In genomic region chr7:10557375-10557774, GRCh38 we compare ENCODE assay signal across 38 cellular contexts.
"Had no signal": no experiment of that assay in that cellular context is flagged by ENCODE, and none has a peak within 500 bp of the region (broad histone marks: within the 10 kb centered on the region; RNA-seq: fewer than 3 reads in every experiment).

No MANE protein-coding gene starts in this region.

- H3K27me3 ChIP-seq: adrenal gland, ascending aorta, body of pancreas, brain microvascular endothelial cell, breast epithelium, cardiac muscle cell had no signal

- ATAC-seq: activated naive CD4-positive, alpha-beta T cell treated with anti-CD3 and anti-CD28 coated beads, Interleukin-2, amount 50 U/mL, for 72 hours; activated naive CD8-positive, alpha-beta T cell treated with anti-CD3 and anti-CD28 coated beads, Interleukin-2, amount 50 U/mL, for 24 hours; activated T-cell treated with anti-CD3 and anti-CD28 coated beads, Interleukin-2, amount 50 U/mL, for 4 hours; activated T-cell treated with anti-CD3 and anti-CD28 coated beads, Interleukin-2, amount 50 U/mL, for 72 hours; activated T-helper 17 cell treated with anti-CD3 and anti-CD28 coated beads, Interleukin-2, amount 50 U/mL, for 72 hours; body of pancreas had no signal

- H3K27ac Mint-ChIP-seq: activated naive CD4-positive, alpha-beta T cell treated with anti-CD3 and anti-CD28 coated beads for 36 hours; activated naive CD4-positive, alpha-beta T cell treated with anti-CD3 and anti-CD28 coated beads, Interleukin-2, amount 10 ng/mL, durations not matched to agents 7 days and 5 days; activated naive CD4-positive, alpha-beta T cell treated with anti-CD3 and anti-CD28 coated beads, Interleukin-2, amount 50 U/mL, for 24 hours; activated naive CD4-positive, alpha-beta T cell treated with anti-CD3 and anti-CD28 coated beads, Interleukin-2, amount 50 U/mL, for 72 hours; activated naive CD8-positive, alpha-beta T cell; activated naive CD8-positive, alpha-beta T cell treated with anti-CD3 and anti-CD28 coated beads for 36 hours; activated naive CD8-positive, alpha-beta T cell treated with anti-CD3 and anti-CD28 coated beads, Interleukin-2, amount 10 ng/mL, durations not matched to agents 7 days and 5 days; activated naive CD8-positive, alpha-beta T cell treated with anti-CD3 and anti-CD28 coated beads, Interleukin-2, amount 50 U/mL, for 24 hours; activated T-cell treated with anti-CD3 and anti-CD28 coated beads, Interleukin-2, amount 50 U/mL, for 24 hours; activated T-cell treated with anti-CD3 and anti-CD28 coated beads, Interleukin-2, amount 50 U/mL, for 72 hours; activated T-helper 1 cell treated with anti-CD3 and anti-CD28 coated beads, Interleukin-12 subunit alpha, Interleukin-12 subunit beta, Interleukin-2, Interleukin-4 antibody, amounts not matched to agents 30 ng/mL and 10 ng/mL and 1 ng/mL, durations not matched to agents 14 hours and 24 hours and 36 hours; activated T-helper 17 cell treated with anti-CD3 and anti-CD28 coated beads, Interleukin-2, amount 50 U/mL, for 72 hours; activated T-helper 2 cell treated with anti-CD3 and anti-CD28 coated beads, Interferon-gamma antibody, Interleukin-2, Interleukin-4, amounts not matched to agents 10 μg/mL and 5 μg/mL and 100 μg/mL, durations not matched to agents 14 hours and 24 hours and 36 hours; brain had no signal

- H3K27ac ChIP-seq: adrenal gland, ascending aorta, body of pancreas, brain microvascular endothelial cell, breast epithelium, cardiac muscle cell had no signal

- H3K4me3 Mint-ChIP-seq: activated naive CD4-positive, alpha-beta T cell treated with anti-CD3 and anti-CD28 coated beads for 36 hours; activated naive CD4-positive, alpha-beta T cell treated with anti-CD3 and anti-CD28 coated beads, Interleukin-2, amount 10 ng/mL, durations not matched to agents 7 days and 5 days; activated naive CD4-positive, alpha-beta T cell treated with anti-CD3 and anti-CD28 coated beads, Interleukin-2, amount 50 U/mL, for 24 hours; activated naive CD8-positive, alpha-beta T cell; activated naive CD8-positive, alpha-beta T cell treated with anti-CD3 and anti-CD28 coated beads for 36 hours; activated naive CD8-positive, alpha-beta T cell treated with anti-CD3 and anti-CD28 coated beads, Interleukin-2, amount 10 ng/mL, durations not matched to agents 7 days and 5 days; activated naive CD8-positive, alpha-beta T cell treated with anti-CD3 and anti-CD28 coated beads, Interleukin-2, amount 50 U/mL, for 24 hours; activated T-cell treated with anti-CD3 and anti-CD28 coated beads, Interleukin-2, amount 50 U/mL, for 24 hours; activated T-cell treated with anti-CD3 and anti-CD28 coated beads, Interleukin-2, amount 50 U/mL, for 4 hours; activated T-cell treated with anti-CD3 and anti-CD28 coated beads, Interleukin-2, amount 50 U/mL, for 72 hours; activated T-helper 1 cell treated with anti-CD3 and anti-CD28 coated beads, Interleukin-12 subunit alpha, Interleukin-12 subunit beta, Interleukin-2, Interleukin-4 antibody, amounts not matched to agents 30 ng/mL and 10 ng/mL and 1 ng/mL, durations not matched to agents 14 hours and 24 hours and 36 hours; activated T-helper 17 cell treated with anti-CD3 and anti-CD28 coated beads, Interleukin-2, amount 50 U/mL, for 72 hours; brain; central memory CD8-positive, alpha-beta T cell had no signal

- H3K9me3 ChIP-seq: adrenal gland, ascending aorta, body of pancreas, breast epithelium had no signal

- H3K9me3 Mint-ChIP-seq: activated naive CD4-positive, alpha-beta T cell treated with anti-CD3 and anti-CD28 coated beads for 36 hours; activated naive CD4-positive, alpha-beta T cell treated with anti-CD3 and anti-CD28 coated beads, Interleukin-2, amount 10 ng/mL, durations not matched to agents 7 days and 5 days; activated naive CD4-positive, alpha-beta T cell treated with anti-CD3 and anti-CD28 coated beads, Interleukin-2, amount 50 U/mL, for 24 hours; activated naive CD4-positive, alpha-beta T cell treated with anti-CD3 and anti-CD28 coated beads, Interleukin-2, amount 50 U/mL, for 72 hours; activated naive CD8-positive, alpha-beta T cell treated with anti-CD3 and anti-CD28 coated beads for 36 hours; activated naive CD8-positive, alpha-beta T cell treated with anti-CD3 and anti-CD28 coated beads, Interleukin-2, amount 50 U/mL, for 24 hours; activated T-cell treated with anti-CD3 and anti-CD28 coated beads, Interleukin-2, amount 50 U/mL, for 24 hours; activated T-cell treated with anti-CD3 and anti-CD28 coated beads, Interleukin-2, amount 50 U/mL, for 72 hours; activated T-helper 1 cell treated with anti-CD3 and anti-CD28 coated beads, Interleukin-12 subunit alpha, Interleukin-12 subunit beta, Interleukin-2, Interleukin-4 antibody, amounts not matched to agents 30 ng/mL and 10 ng/mL and 1 ng/mL, durations not matched to agents 14 hours and 24 hours and 36 hours; activated T-helper 17 cell treated with anti-CD3 and anti-CD28 coated beads, Interleukin-2, amount 50 U/mL, for 72 hours; activated T-helper 2 cell treated with anti-CD3 and anti-CD28 coated beads, Interferon-gamma antibody, Interleukin-2, Interleukin-4, amounts not matched to agents 10 μg/mL and 5 μg/mL and 100 μg/mL, durations not matched to agents 14 hours and 24 hours and 36 hours; brain; central memory CD8-positive, alpha-beta T cell had no signal

- H3K4me1 Mint-ChIP-seq: activated naive CD4-positive, alpha-beta T cell treated with anti-CD3 and anti-CD28 coated beads, Interleukin-2, amount 10 ng/mL, durations not matched to agents 7 days and 5 days; activated naive CD4-positive, alpha-beta T cell treated with anti-CD3 and anti-CD28 coated beads, Interleukin-2, amount 50 U/mL, for 24 hours; activated naive CD8-positive, alpha-beta T cell treated with anti-CD3 and anti-CD28 coated beads for 36 hours; activated naive CD8-positive, alpha-beta T cell treated with anti-CD3 and anti-CD28 coated beads, Interleukin-2, amount 10 ng/mL, durations not matched to agents 7 days and 5 days; activated naive CD8-positive, alpha-beta T cell treated with anti-CD3 and anti-CD28 coated beads, Interleukin-2, amount 50 U/mL, for 24 hours; activated T-helper 17 cell treated with anti-CD3 and anti-CD28 coated beads, Interleukin-2, amount 50 U/mL, for 72 hours; brain; central memory CD8-positive, alpha-beta T cell had no signal

- H3K36me3 Mint-ChIP-seq: activated naive CD4-positive, alpha-beta T cell treated with anti-CD3 and anti-CD28 coated beads, Interleukin-2, amount 10 ng/mL, durations not matched to agents 7 days and 5 days; activated naive CD4-positive, alpha-beta T cell treated with anti-CD3 and anti-CD28 coated beads, Interleukin-2, amount 50 U/mL, for 24 hours; activated naive CD4-positive, alpha-beta T cell treated with anti-CD3 and anti-CD28 coated beads, Interleukin-2, amount 50 U/mL, for 72 hours; activated naive CD8-positive, alpha-beta T cell; activated naive CD8-positive, alpha-beta T cell treated with anti-CD3 and anti-CD28 coated beads for 36 hours; activated naive CD8-positive, alpha-beta T cell treated with anti-CD3 and anti-CD28 coated beads, Interleukin-2, amount 10 ng/mL, durations not matched to agents 7 days and 5 days; brain had no signal

- H3K36me3 ChIP-seq: adrenal gland, ascending aorta, brain microvascular endothelial cell, breast epithelium, cardiac muscle cell had no signal

- H3K27me3 Mint-ChIP-seq: activated naive CD4-positive, alpha-beta T cell treated with anti-CD3 and anti-CD28 coated beads, Interleukin-2, amount 10 ng/mL, durations not matched to agents 7 days and 5 days; activated naive CD8-positive, alpha-beta T cell; activated naive CD8-positive, alpha-beta T cell treated with anti-CD3 and anti-CD28 coated beads for 36 hours; activated naive CD8-positive, alpha-beta T cell treated with anti-CD3 and anti-CD28 coated beads, Interleukin-2, amount 10 ng/mL, durations not matched to agents 7 days and 5 days; activated naive CD8-positive, alpha-beta T cell treated with anti-CD3 and anti-CD28 coated beads, Interleukin-2, amount 50 U/mL, for 24 hours; activated T-cell treated with anti-CD3 and anti-CD28 coated beads, Interleukin-2, amount 50 U/mL, for 24 hours; activated T-helper 17 cell treated with anti-CD3 and anti-CD28 coated beads, Interleukin-2, amount 50 U/mL, for 72 hours; brain; central memory CD8-positive, alpha-beta T cell had no signal

- H3K4me1 ChIP-seq: adrenal gland, ascending aorta, body of pancreas, breast epithelium had no signal

- DNase-seq: activated effector memory CD4-positive, alpha-beta T cell treated with anti-CD3 and anti-CD28 coated beads, Interleukin-2, amount 50 U/mL, for 16 hours; activated effector memory CD4-positive, alpha-beta T cell treated with Interleukin-2 at 50 U/mL for 16 hours; activated gamma-delta T cell; activated naive CD4-positive, alpha-beta T cell; activated naive CD4-positive, alpha-beta T cell treated with anti-CD3 and anti-CD28 coated beads for 36 hours; activated naive CD4-positive, alpha-beta T cell treated with anti-CD3 and anti-CD28 coated beads, Interleukin-2, amount 10 ng/mL, durations not matched to agents 7 days and 5 days; activated naive CD4-positive, alpha-beta T cell treated with anti-CD3 and anti-CD28 coated beads, Interleukin-2, amount 50 U/mL, for 16 hours; activated naive CD4-positive, alpha-beta T cell treated with Interleukin-2 at 50 U/mL for 16 hours; activated naive CD8-positive, alpha-beta T cell treated with anti-CD3 and anti-CD28 coated beads for 36 hours; activated naive CD8-positive, alpha-beta T cell treated with anti-CD3 and anti-CD28 coated beads, Interleukin-2, amount 10 ng/mL, durations not matched to agents 7 days and 5 days; activated naive CD8-positive, alpha-beta T cell treated with anti-CD3 and anti-CD28 coated beads, Interleukin-2, amount 50 U/mL, for 24 hours; activated T-cell treated with anti-CD3 and anti-CD28 coated beads for 4 hours; activated T-cell treated with anti-CD3 and anti-CD28 coated beads, Interleukin-2, amount 50 U/mL, for 1 hour; activated T-cell treated with anti-CD3 and anti-CD28 coated beads, Interleukin-2, amount 50 U/mL, for 24 hours; activated T-cell treated with anti-CD3 and anti-CD28 coated beads, Interleukin-2, amount 50 U/mL, for 4 hours; activated T-cell treated with anti-CD3 and anti-CD28 coated beads, Interleukin-2, amount 50 U/mL, for 48 hours; activated T-cell treated with anti-CD3 and anti-CD28 coated beads, Interleukin-2, amount 50 U/mL, for 72 hours; adrenal gland; amniotic stem cell; amygdala; anterior cingulate cortex; aorta; body of pancreas; brain microvascular endothelial cell; caudate nucleus; central memory CD4-positive, alpha-beta T cell; cerebellar nuclear complex had no signal

- H3K4me3 ChIP-seq: adrenal gland, ascending aorta, body of pancreas, breast epithelium, cardiac muscle cell had no signal
